Comparison of ENCODE assay signal across 21 cellular contexts in the genomic region with DNA sequence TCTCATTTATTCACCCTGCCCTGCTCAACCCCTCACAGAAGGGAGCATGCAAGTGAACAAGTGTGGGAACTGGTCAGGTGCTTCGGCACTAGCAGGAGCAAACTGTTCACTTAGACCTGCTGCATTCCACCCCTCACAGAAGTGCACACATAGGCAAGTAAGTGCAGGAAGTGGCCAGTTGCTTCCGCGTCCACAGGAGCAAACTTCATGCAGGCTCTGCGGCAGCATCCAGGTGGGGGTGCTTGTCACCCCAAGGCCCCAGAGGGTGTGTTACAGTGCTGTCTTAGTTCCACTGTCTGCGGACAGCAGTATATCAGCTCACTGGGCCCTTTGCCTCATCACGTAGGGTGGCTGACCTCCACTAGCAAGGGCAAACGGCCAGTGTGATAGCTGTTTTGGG.
DNase-seq lines count a peak whose midpoint lies in the region; ATAC-seq, FAIRE-seq and TF ChIP-seq lines count a peak whose summit lies in the region.
"Had no signal": no experiment of that assay in that cellular context is flagged by ENCODE, and none has a peak within 500 bp of the region (broad histone marks: within the 10 kb centered on the region; RNA-seq: fewer than 3 reads in every experiment).

No MANE protein-coding gene starts in this region.

- H2BK15ac ChIP-seq in neuronal stem cell (ENCODE audit: low read length) = no peak overlapping the region

- H2BK120ac ChIP-seq in neuronal stem cell (ENCODE audit: low read depth, low read length) = no peak overlapping the region

- no peak overlapping the region for H3K4ac ChIP-seq in neuronal stem cell (ENCODE audit: low read length)

- no peak overlapping the region for H2AK5ac ChIP-seq in neuronal stem cell (ENCODE audit: low read depth, low read length)

- H3K14ac ChIP-seq in neuronal stem cell (ENCODE audit: low read length) = no peak overlapping the region

- H3K4me1 ChIP-seq in DND-41 (ENCODE audit: insufficient read depth, low read length) = peaks cover 38% of the 10 kb centered on the region
- H3K4me1 ChIP-seq in kidney (ENCODE audit: control insufficient read depth in 1 of 2, insufficient read depth in 1 of 2, low read depth in 1 of 2, low read length in 2 of 2) = peaks cover 0 to 5% of the 10 kb centered on the region in 2 donors
- H3K4me1 ChIP-seq in neuronal stem cell (ENCODE audit: control insufficient read depth in 2 of 2, insufficient read depth in 1 of 2, low read depth in 1 of 2, low read length in 2 of 2) = no peaks in the 10 kb centered on the region
- H3K4me1 ChIP-seq: A549; BLaER1 treated with 17β-estradiol and CSF1 and Interleukin-3, amounts not matched to agents 10 nM and 100 nM; Caco-2 had no signal

- H3K4me3 ChIP-seq in DND-41 (ENCODE audit: low read depth in 1 of 2, low read length in 2 of 2) (no peak overlapping the region), kidney (ENCODE audit: low read length in 2 of 2) (no peak overlapping the region), neuronal stem cell (ENCODE audit: low read length in 2 of 2) (no peak overlapping the region)
- H3K4me3 ChIP-seq: A549; BLaER1 treated with 17β-estradiol and CSF1 and Interleukin-3, amounts not matched to agents 10 nM and 100 nM; GM12878 had no signal

- DNase-seq in DND-41 (no peak), kidney (peak; percentile 61), neuronal stem cell (ENCODE audit: low spot score) (no peak), NCI-H2171 (lab: John Stamatoyannopoulos, UW) (no peak), OCI-M2 (lab: John Stamatoyannopoulos, UW; ENCODE audit: unreplicated experiment) (no peak), NCI-H2029 treated with DMSO at 0.1 percent for 48 hours (lab: John Stamatoyannopoulos, UW) (no peak)
- DNase-seq: AML-193; Caco-2; Calu3; CD4-positive, alpha-beta T cell; CD8-positive, alpha-beta T cell; DMS79 treated with DMSO at 0.1 percent for 48 hours; EL; GDM1 had no signal

- no peaks in the 10 kb centered on the region for H3K79me2 ChIP-seq in DND-41 (ENCODE audit: insufficient read depth, low read length)

- H3K36me3 ChIP-seq in DND-41 (ENCODE audit: insufficient read depth, low read length) (no peaks in the 10 kb centered on the region), kidney (ENCODE audit: control insufficient read depth in 1 of 2, insufficient read depth in 2 of 2, low read length in 2 of 2) (no peaks in the 10 kb centered on the region), neuronal stem cell (replicated peaks in 1 of 2; ENCODE audit: control insufficient read depth in 2 of 2, insufficient read depth in 2 of 2, low read length in 2 of 2) (no peaks in the 10 kb centered on the region)
- H3K36me3 ChIP-seq: BLaER1 treated with 17β-estradiol and CSF1 and Interleukin-3, amounts not matched to agents 10 nM and 100 nM had no signal

- H3K9me3 ChIP-seq in DND-41 (ENCODE audit: insufficient read depth, low read length, severe bottlenecking) (peaks cover 8% of the 10 kb centered on the region), kidney (ENCODE audit: control insufficient read depth in 1 of 2, low read length in 2 of 2) (no peaks in the 10 kb centered on the region), neuronal stem cell (replicated peaks in 1 of 2; ENCODE audit: control insufficient read depth in 2 of 2, insufficient read depth in 1 of 2, low read depth in 1 of 2, low read length in 2 of 2) (peaks cover 0 to 6% of the 10 kb centered on the region in 2 donors)
- H3K9me3 ChIP-seq: A549, Caco-2 had no signal

- peak overlapping the region; percentile 16 for H3K18ac ChIP-seq in neuronal stem cell (ENCODE audit: low read length)

- TF ChIP-seq CTCF in DND-41 (IDR thresholded peaks at IDR 0.05; ENCODE audit: borderline replicate concordance, extremely low read depth, low read length, poor library complexity, severe bottlenecking) (no peak), kidney (IDR thresholded peaks at IDR 0.05; ENCODE audit: borderline replicate concordance, extremely low read depth, insufficient read depth) (no peak)

- H3K4me2 ChIP-seq in DND-41 (ENCODE audit: insufficient read depth, low read length) = no peak overlapping the region
- H3K4me2 ChIP-seq in neuronal stem cell (ENCODE audit: insufficient read depth, low read length, poor library complexity, severe bottlenecking) = no peak overlapping the region
- H3K4me2 ChIP-seq: A549; BLaER1 treated with 17β-estradiol and CSF1 and Interleukin-3, amounts not matched to agents 10 nM and 100 nM had no signal

- no peak for FAIRE-seq in kidney (lab: Jason Lieb, UNC)
- FAIRE-seq: A549, D721Med, GM12878, GM12892 had no signal

- no peaks in the 10 kb centered on the region for H4K20me1 ChIP-seq in DND-41 (ENCODE audit: insufficient read depth, low read length)
- H4K20me1 ChIP-seq: BLaER1 treated with 17β-estradiol and CSF1 and Interleukin-3, amounts not matched to agents 10 nM and 100 nM had no signal

- no peak for ATAC-seq in DND-41 (ENCODE audit: insufficient read depth, low read depth)
- ATAC-seq: A549; CD8-positive, alpha-beta T cell; GM12878 had no signal

- H4K91ac ChIP-seq in neuronal stem cell (ENCODE audit: low read depth, low read length, poor library complexity) = no peak overlapping the region

- H2BK5ac ChIP-seq in neuronal stem cell (ENCODE audit: low read length) = no peak overlapping the region

- no peak overlapping the region for H3K23ac ChIP-seq in neuronal stem cell (ENCODE audit: low read depth, low read length, poor library complexity)

- no CpG with 5 or more reads among the region's 7 CpGs for WGBS in neuronal stem cell (ENCODE audit: extremely low coverage in 2 of 2, insufficient read length in 2 of 2, insufficient replicate concordance in 1 of 2), 2 donors

- H4K8ac ChIP-seq in neuronal stem cell (ENCODE audit: low read depth, low read length) = no peak overlapping the region

- H3K27me3 ChIP-seq in DND-41 (ENCODE audit: insufficient read depth, low read length, poor library complexity) = no peaks in the 10 kb centered on the region
- H3K27me3 ChIP-seq in neuronal stem cell (ENCODE audit: control insufficient read depth in 3 of 3, insufficient read depth in 3 of 3, low read depth in 1 of 3, low read length in 3 of 3) = no peaks in the 10 kb centered on the region
- H3K27me3 ChIP-seq: BLaER1 treated with 17β-estradiol and CSF1 and Interleukin-3, amounts not matched to agents 10 nM and 100 nM had no signal

- no peaks in the 10 kb centered on the region for H3K79me1 ChIP-seq in neuronal stem cell (ENCODE audit: low read depth, low read length)

- intact Hi-C loops in kidney (cut with DNase I) = no loop called here

- H2AFZ ChIP-seq in DND-41 (ENCODE audit: low read depth, low read length) = no peak overlapping the region
- H2AFZ ChIP-seq in neuronal stem cell (ENCODE audit: low read length) = no peak overlapping the region

- H3K27ac ChIP-seq in DND-41 (ENCODE audit: low read length) (peak overlapping the region; percentile 35; the same call in 1 of the 2 replicates), kidney (ENCODE audit: low read depth in 2 of 2, low read length in 2 of 2) (no peak overlapping the region), neuronal stem cell (replicated peaks; ENCODE audit: low read length) (no peak overlapping the region)
- H3K27ac ChIP-seq: 22Rv1; A549; BLaER1 treated with 17β-estradiol and CSF1 and Interleukin-3, amounts not matched to agents 10 nM and 100 nM; C4-2B had no signal

- H2BK12ac ChIP-seq in neuronal stem cell (ENCODE audit: low read length) = no peak overlapping the region

- H3K9ac ChIP-seq in DND-41 (ENCODE audit: low read depth, low read length) (no peak overlapping the region), kidney (ENCODE audit: low read length in 2 of 2) (no peak overlapping the region), neuronal stem cell (ENCODE audit: low read depth, low read length, poor library complexity) (no peak overlapping the region)
- H3K9ac ChIP-seq: BLaER1 treated with 17β-estradiol and CSF1 and Interleukin-3, amounts not matched to agents 10 nM and 100 nM had no signal
